In the genomic region with DNA sequence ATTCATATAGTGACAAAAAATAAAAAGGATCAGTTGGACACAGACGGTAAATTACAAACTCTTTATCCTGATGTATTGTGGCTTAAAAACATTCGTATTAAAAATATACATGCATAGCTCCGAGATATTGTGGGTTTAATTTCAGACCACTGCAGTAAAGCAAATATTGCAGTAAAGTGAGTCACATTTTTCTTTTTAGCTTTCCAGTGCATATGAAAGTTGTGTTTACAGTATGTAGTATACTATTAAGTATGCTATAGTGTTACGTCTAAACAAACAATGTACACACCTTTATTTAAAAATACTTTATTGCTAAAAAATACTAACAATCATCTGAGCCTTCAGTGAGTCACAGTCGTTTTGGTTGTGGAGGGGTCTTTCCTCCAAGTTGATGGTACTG, we compare ENCODE assay signal across 26 cellular contexts.
"Had no signal": no experiment of that assay in that cellular context is flagged by ENCODE, and none has a peak within 500 bp of the region (broad histone marks: within the 10 kb centered on the region; RNA-seq: fewer than 3 reads in every experiment).

No MANE protein-coding gene starts in this region.

- DNase-seq: stimulated activated CD4-positive, alpha-beta T cell treated with anti-CD3 and anti-CD28 coated beads, Interleukin-2, amount 100 ng/mL, for 48 hours; stimulated activated CD4-positive, alpha-beta T cell treated with anti-CD3 and anti-CD28 coated beads, Interleukin-4, amount 100 ng/mL, for 1 hour; stimulated activated CD4-positive, alpha-beta T cell treated with anti-CD3 and anti-CD28 coated beads, Interleukin-4, amount 100 ng/mL, for 4 hours; stimulated activated CD8-positive, alpha-beta memory T cell treated with anti-CD3 and anti-CD28 coated beads, Interleukin-4, amount 100 ng/mL, for 48 hours; stimulated activated naive B cell treated with anti-CD40 and anti-IgM and Interleukin-4, amounts not matched to agents 10 μg/mL and 1 μg/mL and 100 μg/mL, for 72 hours; stimulated activated naive CD4-positive, alpha-beta T cell; stimulated activated naive CD4-positive, alpha-beta T cell treated with Interleukin-2 at 50 U/mL for 16 hours; stimulated activated naive CD8-positive, alpha-beta T cell treated with anti-CD3 and anti-CD28 coated beads, Interleukin-15, amount 100 ng/mL, for 72 hours; stimulated activated naive CD8-positive, alpha-beta T cell treated with anti-CD3 and anti-CD28 coated beads, Interleukin-15, Interleukin-2, amounts not matched to agents 100 U/mL and 50 U/mL, for 24 hours; stomach; substantia nigra; testis; thyroid gland; tibial artery; transverse colon; trophoblast cell; upper lobe of right lung; uterus had no signal

- H3K9me3 ChIP-seq: suprapubic skin, testis, thoracic aorta, thyroid gland, tibial artery, transverse colon, upper lobe of left lung, upper lobe of right lung, uterus, vagina had no signal

- H3K4me1 ChIP-seq: stomach, suprapubic skin, testis, thyroid gland, tibial nerve, transverse colon, upper lobe of left lung, upper lobe of right lung, uterus, vagina had no signal

- H3K27me3 ChIP-seq: stomach, suprapubic skin, testis, thyroid gland, tibial artery, tibial nerve, transverse colon, upper lobe of left lung, upper lobe of right lung, uterus, vagina had no signal

- H3K36me3 ChIP-seq: stomach, suprapubic skin, thoracic aorta, thyroid gland, tibial artery, tibial nerve, transverse colon, upper lobe of left lung, upper lobe of right lung, uterus, vagina had no signal

- H3K4me3 ChIP-seq: stomach, suprapubic skin, testis, thoracic aorta, thyroid gland, tibial artery, tibial nerve, transverse colon, upper lobe of left lung, upper lobe of right lung, uterus, vagina had no signal

- H3K27ac ChIP-seq: stomach, suprapubic skin, testis, thoracic aorta, thyroid gland, tibial artery, tibial nerve, transverse colon, upper lobe of left lung, upper lobe of right lung, uterus, vagina had no signal

- ATAC-seq: stimulated activated effector memory CD8-positive, alpha-beta T cell treated with anti-CD3 and anti-CD28 coated beads, Interleukin-12 subunit alpha, Interleukin-12 subunit beta, amount 100 ng/mL, for 72 hours; stimulated activated memory B cell treated with anti-CD40 and anti-IgM and Interleukin-4, amounts not matched to agents 10 μg/mL and 1 μg/mL and 100 μg/mL, for 72 hours; stimulated activated naive B cell treated with anti-CD40 and anti-IgM and Interleukin-4, amounts not matched to agents 10 μg/mL and 1 μg/mL and 100 μg/mL, for 72 hours; stimulated activated naive CD8-positive, alpha-beta T cell treated with anti-CD3 and anti-CD28 coated beads, Interleukin-15, amount 100 ng/mL, for 72 hours; stimulated activated naive CD8-positive, alpha-beta T cell treated with anti-CD3 and anti-CD28 coated beads, Interleukin-15, Interleukin-2, amounts not matched to agents 100 U/mL and 50 U/mL, for 24 hours; upper lobe of right lung had no signal

- FAIRE-seq: urothelium cell line had no signal
